In the genomic region with DNA sequence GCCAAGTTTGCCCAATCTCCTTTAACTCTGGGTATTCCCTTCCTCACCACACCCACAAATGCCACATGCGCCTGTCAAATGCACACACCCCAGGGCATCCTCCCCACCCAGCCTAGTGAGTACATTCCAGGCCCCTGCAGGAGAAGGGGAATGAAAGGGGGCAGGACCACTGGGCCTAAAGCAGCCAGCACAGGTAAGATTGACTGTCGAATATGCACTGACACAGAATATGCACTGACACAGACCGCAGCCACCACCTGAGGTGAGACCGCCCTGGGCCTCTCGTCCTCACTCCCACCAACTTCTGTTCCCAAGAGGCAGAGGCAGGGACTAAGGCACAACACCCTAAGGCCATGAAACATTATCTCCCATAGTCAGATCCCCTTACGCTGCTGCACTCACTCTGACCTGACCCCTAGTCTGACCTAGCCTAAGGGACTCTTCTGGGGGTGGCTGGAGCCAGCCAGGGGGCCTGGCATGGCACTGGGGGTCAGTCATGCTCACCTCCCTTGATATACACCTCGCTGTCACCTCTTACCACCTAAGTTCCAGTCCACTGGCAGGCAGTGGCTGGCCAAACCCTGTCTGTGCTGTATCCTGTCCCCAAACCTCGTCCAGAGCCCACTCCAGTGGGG, we compare ENCODE assay signal across 1 cellular context.
TF ChIP-seq lines count a peak whose summit lies in the region.

No MANE protein-coding gene starts in this region.

TF ChIP-seq in WTC11, 78 proteins besides CTCF, POLR2A, EP300 and RAD21 (continued from another document):
- TF ChIP-seq GTF2I (CRISPR knock-in tag; conservative IDR thresholded peaks at IDR 0.05), result no peak
- TF ChIP-seq, protein P1, sequence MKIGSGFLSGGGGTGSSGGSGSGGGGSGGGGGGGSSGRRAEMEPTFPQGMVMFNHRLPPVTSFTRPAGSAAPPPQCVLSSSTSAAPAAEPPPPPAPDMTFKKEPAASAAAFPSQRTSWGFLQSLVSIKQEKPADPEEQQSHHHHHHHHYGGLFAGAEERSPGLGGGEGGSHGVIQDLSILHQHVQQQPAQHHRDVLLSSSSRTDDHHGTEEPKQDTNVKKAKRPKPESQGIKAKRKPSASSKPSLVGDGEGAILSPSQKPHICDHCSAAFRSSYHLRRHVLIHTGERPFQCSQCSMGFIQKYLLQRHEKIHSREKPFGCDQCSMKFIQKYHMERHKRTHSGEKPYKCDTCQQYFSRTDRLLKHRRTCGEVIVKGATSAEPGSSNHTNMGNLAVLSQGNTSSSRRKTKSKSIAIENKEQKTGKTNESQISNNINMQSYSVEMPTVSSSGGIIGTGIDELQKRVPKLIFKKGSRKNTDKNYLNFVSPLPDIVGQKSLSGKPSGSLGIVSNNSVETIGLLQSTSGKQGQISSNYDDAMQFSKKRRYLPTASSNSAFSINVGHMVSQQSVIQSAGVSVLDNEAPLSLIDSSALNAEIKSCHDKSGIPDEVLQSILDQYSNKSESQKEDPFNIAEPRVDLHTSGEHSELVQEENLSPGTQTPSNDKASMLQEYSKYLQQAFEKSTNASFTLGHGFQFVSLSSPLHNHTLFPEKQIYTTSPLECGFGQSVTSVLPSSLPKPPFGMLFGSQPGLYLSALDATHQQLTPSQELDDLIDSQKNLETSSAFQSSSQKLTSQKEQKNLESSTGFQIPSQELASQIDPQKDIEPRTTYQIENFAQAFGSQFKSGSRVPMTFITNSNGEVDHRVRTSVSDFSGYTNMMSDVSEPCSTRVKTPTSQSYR (CRISPR knock-in tag; IDR thresholded peaks at IDR 0.05), result no peak
- TF ChIP-seq NR1H2 (CRISPR knock-in tag; IDR thresholded peaks at IDR 0.05), result no peak
- no peak for TF ChIP-seq NR3C1 (CRISPR knock-in tag; conservative IDR thresholded peaks at IDR 0.05; ENCODE audit: low read depth)
TF ChIP-seq in WTC11: peak in this region for 0.
